Comparison of ENCODE assay signal across 16 cellular contexts in genomic region chr15:76198456-76199105, GRCh38.
DNase-seq lines count a peak whose midpoint lies in the region; ATAC-seq and TF ChIP-seq lines count a peak whose summit lies in the region.
"Had no signal": no experiment of that assay in that cellular context is flagged by ENCODE, and none has a peak within 500 bp of the region (broad histone marks: within the 10 kb centered on the region; RNA-seq: fewer than 3 reads in every experiment).

No MANE protein-coding gene starts in this region.

- H3K27me3 ChIP-seq in adrenal gland (no peaks in the 10 kb centered on the region), right cardiac atrium (ENCODE audit: control insufficient read depth, insufficient read depth) (no peaks in the 10 kb centered on the region), stomach (no peaks in the 10 kb centered on the region)

- no peak for TF ChIP-seq POLR2A in adrenal gland (IDR thresholded peaks at IDR 0.05)
- TF ChIP-seq POLR2A in stomach (IDR thresholded peaks at IDR 0.05), result no peak

- 92 to 99% (median 95%) methylated on average over 4 to 6 of the region's 6 CpGs for WGBS in adrenal gland, 4 donors
- WGBS in right cardiac atrium, result 97% methylated on average over 6 of the region's 6 CpGs
- whole genome bisulfite sequencing in stomach, 5 donors, result 91 to 96% (median 93%) methylated on average over 5 to 6 of the region's 6 CpGs

- ATAC-seq in right cardiac atrium (no peak), sciatic nerve (no peak), HG03520 (IDR thresholded peaks at IDR 0.05; ENCODE audit: unreplicated experiment) (no peak)

- DNase-seq in activated effector memory CD4-positive, alpha-beta T cell treated with anti-CD3 and anti-CD28 coated beads, Interleukin-2, amount 50 U/mL, for 16 hours, result peak; percentile 50
- no peak for DNase-seq in activated effector memory CD4-positive, alpha-beta T cell treated with Interleukin-2 at 50 U/mL for 16 hours
- peak in 1 of 7 donors; percentile 14 for DNase-seq in adrenal gland
- DNase-seq in right cardiac atrium, result no peak
- no peak for DNase-seq in stomach
- no peak for DNase-seq in sciatic nerve (ENCODE audit: low spot score)
- DNase-seq in activated T-helper 1 cell treated with anti-CD3 and anti-CD28 coated beads, Interleukin-12 subunit alpha, Interleukin-12 subunit beta, Interleukin-2, Interleukin-4 antibody, amounts not matched to agents 30 ng/mL and 10 ng/mL and 1 ng/mL, durations not matched to agents 14 hours and 24 hours and 36 hours (ENCODE audit: low spot score), result no peak
- DNase-seq: CD4-positive, CD25-positive, alpha-beta regulatory T cell; MM.1S; NCI-H187 treated with DMSO at 0.1 percent for 48 hours; NCI-H524 treated with DMSO at 0.1 percent for 48 hours; occipital lobe; stimulated activated CD4-positive, alpha-beta T cell treated with anti-CD3 and anti-CD28 coated beads, Interleukin-12 subunit alpha, Interleukin-12 subunit beta, amount 100 ng/mL, for 4 hours; stimulated activated naive B cell treated with anti-CD40 and anti-IgM and Interleukin-4, amounts not matched to agents 10 μg/mL and 1 μg/mL and 100 μg/mL, for 72 hours had no signal

- H3K9me3 Mint-ChIP-seq in activated T-helper 1 cell treated with anti-CD3 and anti-CD28 coated beads, Interleukin-12 subunit alpha, Interleukin-12 subunit beta, Interleukin-2, Interleukin-4 antibody, amounts not matched to agents 30 ng/mL and 10 ng/mL and 1 ng/mL, durations not matched to agents 14 hours and 24 hours and 36 hours, result no peaks in the 10 kb centered on the region
- H3K9me3 Mint-ChIP-seq: stimulated activated naive B cell treated with anti-CD40 and anti-IgM and Interleukin-4, amounts not matched to agents 10 μg/mL and 1 μg/mL and 100 μg/mL, for 72 hours had no signal

- H3K27ac ChIP-seq in adrenal gland (peak overlapping the region in 3 of 5 donors; percentile 47 to 91 (median 56)), right cardiac atrium (ENCODE audit: low read length) (peak overlapping the region; percentile 25), stomach (peak overlapping the region in 3 of 5 donors; percentile 16 to 83 (median 40))

- H3K4me3 ChIP-seq in adrenal gland (no peak overlapping the region), right cardiac atrium (ENCODE audit: low read length) (no peak overlapping the region), stomach (no peak overlapping the region)
- H3K4me3 ChIP-seq: HAP-1 had no signal

- TF ChIP-seq CTCF in adrenal gland (IDR thresholded peaks at IDR 0.05), result no peak
- no peak for TF ChIP-seq CTCF in stomach (IDR thresholded peaks at IDR 0.05)

- H3K4me1 ChIP-seq in adrenal gland (replicated peaks in 1 of 2), result peaks cover 36 to 40% of the 10 kb centered on the region in 2 donors
- H3K4me1 ChIP-seq in right cardiac atrium (ENCODE audit: control insufficient read depth, insufficient read depth, low read length), result peaks cover 10% of the 10 kb centered on the region
- peaks cover 25 to 67% (median 54%) of the 10 kb centered on the region in 4 donors for H3K4me1 ChIP-seq in stomach

- intact Hi-C loops in adrenal gland (cut with DNase I), result loop anchor here in 1 of 2 donors (10.0 kb wide), 1 partner anchor 636 kb away; no protein-coding TSS in a partner anchor
- intact Hi-C loops in right cardiac atrium (cut with DNase I), result loop anchor here in 1 of 4 donors (10.0 kb wide), 1 partner anchor 666 kb away; no protein-coding TSS in a partner anchor
- intact Hi-C loops in stomach (cut with DNase I; ENCODE audit: low total_unique reads), result loop anchor here (10.0 kb wide), 1 partner anchor 136 kb away; the partner anchor contains the start of gene ISL2
- intact Hi-C loops in sciatic nerve (cut with DNase I), result no loop called here
- intact Hi-C loops in activated T-helper 1 cell treated with anti-CD3 and anti-CD28 coated beads, Interleukin-12 subunit alpha, Interleukin-12 subunit beta, Interleukin-2, Interleukin-4 antibody, amounts not matched to agents 30 ng/mL and 10 ng/mL and 1 ng/mL, durations not matched to agents 14 hours and 24 hours and 36 hours (cut with micrococcal nuclease), result no loop called here

- no peak for TF ChIP-seq EP300 in stomach (IDR thresholded peaks at IDR 0.05)

- H3K9me3 ChIP-seq in adrenal gland (replicated peaks in 1 of 3), result no peaks in the 10 kb centered on the region
- H3K9me3 ChIP-seq in right cardiac atrium (ENCODE audit: control insufficient read depth, low read length), result no peaks in the 10 kb centered on the region
- no peaks in the 10 kb centered on the region for H3K9me3 ChIP-seq in stomach
- H3K9me3 ChIP-seq: HAP-1 had no signal

- H3K27ac Mint-ChIP-seq in activated T-helper 1 cell treated with anti-CD3 and anti-CD28 coated beads, Interleukin-12 subunit alpha, Interleukin-12 subunit beta, Interleukin-2, Interleukin-4 antibody, amounts not matched to agents 30 ng/mL and 10 ng/mL and 1 ng/mL, durations not matched to agents 14 hours and 24 hours and 36 hours, result no peak overlapping the region
- H3K27ac Mint-ChIP-seq: stimulated activated naive B cell treated with anti-CD40 and anti-IgM and Interleukin-4, amounts not matched to agents 10 μg/mL and 1 μg/mL and 100 μg/mL, for 72 hours had no signal

- no peaks in the 10 kb centered on the region for H3K36me3 Mint-ChIP-seq in activated T-helper 1 cell treated with anti-CD3 and anti-CD28 coated beads, Interleukin-12 subunit alpha, Interleukin-12 subunit beta, Interleukin-2, Interleukin-4 antibody, amounts not matched to agents 30 ng/mL and 10 ng/mL and 1 ng/mL, durations not matched to agents 14 hours and 24 hours and 36 hours (ENCODE audit: low read depth)

- H3K4me1 Mint-ChIP-seq in activated T-helper 1 cell treated with anti-CD3 and anti-CD28 coated beads, Interleukin-12 subunit alpha, Interleukin-12 subunit beta, Interleukin-2, Interleukin-4 antibody, amounts not matched to agents 30 ng/mL and 10 ng/mL and 1 ng/mL, durations not matched to agents 14 hours and 24 hours and 36 hours (ENCODE audit: low read depth), result no peaks in the 10 kb centered on the region

- peaks cover 1% of the 10 kb centered on the region for H3K27me3 Mint-ChIP-seq in activated T-helper 1 cell treated with anti-CD3 and anti-CD28 coated beads, Interleukin-12 subunit alpha, Interleukin-12 subunit beta, Interleukin-2, Interleukin-4 antibody, amounts not matched to agents 30 ng/mL and 10 ng/mL and 1 ng/mL, durations not matched to agents 14 hours and 24 hours and 36 hours (ENCODE audit: insufficient read depth)
- H3K27me3 Mint-ChIP-seq: CD4-positive, CD25-positive, alpha-beta regulatory T cell had no signal

- no peak overlapping the region for H3K4me3 Mint-ChIP-seq in activated T-helper 1 cell treated with anti-CD3 and anti-CD28 coated beads, Interleukin-12 subunit alpha, Interleukin-12 subunit beta, Interleukin-2, Interleukin-4 antibody, amounts not matched to agents 30 ng/mL and 10 ng/mL and 1 ng/mL, durations not matched to agents 14 hours and 24 hours and 36 hours
- H3K4me3 Mint-ChIP-seq: stimulated activated naive B cell treated with anti-CD40 and anti-IgM and Interleukin-4, amounts not matched to agents 10 μg/mL and 1 μg/mL and 100 μg/mL, for 72 hours had no signal

- H3K36me3 ChIP-seq in adrenal gland (replicated peaks in 1 of 2), result no peaks in the 10 kb centered on the region
- H3K36me3 ChIP-seq in stomach, result peaks cover 0 to 16% (median 2%) of the 10 kb centered on the region in 4 donors
